In genomic region chrX:22742174-22742573, GRCh38 we compare ENCODE assay signal across 2 cellular contexts.
TF ChIP-seq lines count a peak whose summit lies in the region.

No MANE protein-coding gene starts in this region.

TF ChIP-seq in IMR-90, 13 proteins besides CTCF, POLR2A, EP300 and RAD21:
- TF ChIP-seq MXI1 (IDR thresholded peaks at IDR 0.05; ENCODE audit: borderline replicate concordance, low read depth, low read length) = no peak
- peak; percentile 93 for TF ChIP-seq CEBPB (IDR thresholded peaks at IDR 0.05; ENCODE audit: low read depth, low read length)

TF ChIP-seq in K562, 482 proteins besides CTCF, POLR2A, EP300 and RAD21:
- TF ChIP-seq ZNF699 (CRISPR knock-in tag; IDR thresholded peaks at IDR 0.05; ENCODE audit: insufficient replicate concordance) = no peak
- no peak for TF ChIP-seq CEBPG (CRISPR knock-in tag; IDR thresholded peaks at IDR 0.05)
- peak in 1 of 2 experiments; percentile 59; a peak in 2 of 4 replicates for TF ChIP-seq CEBPG (tag; conservative IDR thresholded peaks at IDR 0.05 in 1 of 2, IDR thresholded peaks at IDR 0.05 in 1 of 2)
- TF ChIP-seq ETV1 (tag; conservative IDR thresholded peaks at IDR 0.05; ENCODE audit: low read depth) = no peak
- 0 out of 2 replicates have a peak, but pooled peaks have one; percentile 32 for TF ChIP-seq ZSCAN32 (CRISPR knock-in tag; IDR thresholded peaks at IDR 0.05)
